Comparison of ENCODE assay signal across 8 cellular contexts in the genomic region with DNA sequence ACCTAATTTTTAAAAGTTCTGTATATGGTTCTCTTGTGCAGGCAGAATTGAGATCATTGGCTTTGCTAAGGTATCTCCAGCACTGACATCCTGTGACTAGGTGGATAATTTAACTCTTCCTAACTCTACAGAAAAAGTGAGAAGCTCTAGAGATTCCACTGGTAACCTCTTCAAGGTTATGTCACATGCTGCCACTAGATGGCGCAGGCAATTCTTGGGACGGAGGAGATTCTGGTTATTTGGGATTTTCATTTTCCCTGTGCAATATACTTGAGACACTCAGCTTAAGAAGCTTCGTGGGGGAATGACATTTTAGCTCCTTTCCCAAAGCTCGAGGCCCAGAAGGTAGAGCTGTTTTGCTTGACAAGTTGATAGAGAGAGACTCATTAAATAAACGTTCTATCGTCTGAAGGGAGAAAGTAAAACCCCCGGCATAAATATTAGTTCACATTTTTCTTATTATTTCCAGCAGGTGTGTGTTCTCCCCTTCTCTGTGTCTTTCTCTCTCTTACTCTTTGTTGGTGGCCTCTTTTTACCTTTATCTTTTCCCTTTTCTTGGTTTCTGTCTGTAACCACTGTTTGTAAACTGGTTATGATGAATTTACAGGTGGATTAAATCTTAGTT. TPM values are rescaled to one million over a fixed set of nuclear protein-coding genes. Genes with fewer than 3 reads are reported as not detected.
DNase-seq lines count a peak whose midpoint lies in the region; ATAC-seq, FAIRE-seq and TF ChIP-seq lines count a peak whose summit lies in the region.

No MANE protein-coding gene starts in this region.

- H3K4me3 Mint-ChIP-seq in activated CD8-positive, alpha-beta T cell treated with anti-CD3 and anti-CD28 coated beads for 36 hours = peak overlapping the region; percentile 47

- H2BK5ac ChIP-seq in neuronal stem cell (ENCODE audit: low read length) = no peak overlapping the region

- no CpG with 5 or more reads among the region's 7 CpGs for WGBS in neuronal stem cell (ENCODE audit: extremely low coverage in 2 of 2, insufficient read length in 2 of 2, insufficient replicate concordance in 1 of 2), 2 donors

- H2AFZ ChIP-seq in neuronal stem cell (ENCODE audit: low read length) = peak overlapping the region; percentile 5

- peak; percentile 90 for ATAC-seq in HG02970 (IDR thresholded peaks at IDR 0.05; ENCODE audit: low FRiP score, unreplicated experiment)
- peak; percentile 30 for ATAC-seq in activated CD8-positive, alpha-beta T cell treated with anti-CD3 and anti-CD28 coated beads for 36 hours

- no peak overlapping the region for H4K8ac ChIP-seq in neuronal stem cell (ENCODE audit: low read depth, low read length)

- DNase-seq in GM18507 (ENCODE audit: extremely low spot score, insufficient read length, low read depth) (peak; percentile 8), NCI-H2107 treated with DMSO at 0.1 percent for 48 hours (lab: John Stamatoyannopoulos, UW; ENCODE audit: unreplicated experiment) (peak; percentile 14), foreskin fibroblast (peak; percentile 25 to 74), neuronal stem cell (ENCODE audit: low spot score) (peak; percentile 21), cortex of kidney (lab: John Stamatoyannopoulos, UW) (no peak)
- peak; percentile 46 for DNase-seq in activated CD8-positive, alpha-beta T cell treated with anti-CD3 and anti-CD28 coated beads for 36 hours

- peaks cover 13% of the 10 kb centered on the region for H3K36me3 Mint-ChIP-seq in activated CD8-positive, alpha-beta T cell treated with anti-CD3 and anti-CD28 coated beads for 36 hours (ENCODE audit: low read depth)

- H3K23ac ChIP-seq in neuronal stem cell (ENCODE audit: low read depth, low read length, poor library complexity) = no peak overlapping the region

- H3K9me3 ChIP-seq in BLaER1 (peaks cover 43% of the 10 kb centered on the region), neuronal stem cell (replicated peaks in 1 of 2; ENCODE audit: control insufficient read depth in 2 of 2, insufficient read depth in 1 of 2, low read depth in 1 of 2, low read length in 2 of 2) (peaks cover 3 to 44% of the 10 kb centered on the region in 2 donors)

- intact Hi-C loops in activated CD8-positive, alpha-beta T cell treated with anti-CD3 and anti-CD28 coated beads for 36 hours (cut with micrococcal nuclease) = no loop called here

- no peak overlapping the region for H3K14ac ChIP-seq in neuronal stem cell (ENCODE audit: low read length)

- H2BK120ac ChIP-seq in neuronal stem cell (ENCODE audit: low read depth, low read length) = no peak overlapping the region

- TF ChIP-seq CTCF in activated CD8-positive, alpha-beta T cell treated with anti-CD3 and anti-CD28 coated beads for 36 hours (IDR thresholded peaks at IDR 0.05) = peak; percentile 81
- peak; percentile 91 for TF ChIP-seq CTCF in foreskin fibroblast (IDR thresholded peaks at IDR 0.05; ENCODE audit: low read depth, low read length)

- H3K4me2 ChIP-seq in BLaER1 (peak overlapping the region; percentile 33; the same call in 1 of the 2 replicates), neuronal stem cell (ENCODE audit: insufficient read depth, low read length, poor library complexity, severe bottlenecking) (no peak overlapping the region)

- no peak overlapping the region for H3K27ac ChIP-seq in BLaER1
- H3K27ac ChIP-seq in neuronal stem cell (replicated peaks; ENCODE audit: low read length) = no peak overlapping the region

- H2BK15ac ChIP-seq in neuronal stem cell (ENCODE audit: low read length) = no peak overlapping the region

- H3K27me3 ChIP-seq in BLaER1 (no peaks in the 10 kb centered on the region), neuronal stem cell (ENCODE audit: control insufficient read depth in 3 of 3, insufficient read depth in 3 of 3, low read depth in 1 of 3, low read length in 3 of 3) (no peaks in the 10 kb centered on the region)

- CTCF ChIA-PET in activated CD8-positive, alpha-beta T cell treated with anti-CD3 and anti-CD28 coated beads for 36 hours (lab: Charles Lee) = interaction anchor here (0.6 to 2.7 kb wide), 33 partner anchors 10 to 556 kb away, joined by 3 to 18 read pairs (median 4); a partner anchor contains a TSS

- H3K9me3 Mint-ChIP-seq in activated CD8-positive, alpha-beta T cell treated with anti-CD3 and anti-CD28 coated beads for 36 hours = peaks cover 16% of the 10 kb centered on the region

- no peaks in the 10 kb centered on the region for H3K36me3 ChIP-seq in BLaER1
- no peaks in the 10 kb centered on the region for H3K36me3 ChIP-seq in neuronal stem cell (replicated peaks in 1 of 2; ENCODE audit: control insufficient read depth in 2 of 2, insufficient read depth in 2 of 2, low read length in 2 of 2)

- no peak overlapping the region for H3K27ac Mint-ChIP-seq in activated CD8-positive, alpha-beta T cell treated with anti-CD3 and anti-CD28 coated beads for 36 hours

- peaks cover 18% of the 10 kb centered on the region for H3K27me3 Mint-ChIP-seq in activated CD8-positive, alpha-beta T cell treated with anti-CD3 and anti-CD28 coated beads for 36 hours

- FAIRE-seq in GM18507 (lab: Jason Lieb, UNC) = peak; percentile 87

- H2BK12ac ChIP-seq in neuronal stem cell (ENCODE audit: low read length) = no peak overlapping the region

- POLR2A ChIA-PET in activated CD8-positive, alpha-beta T cell treated with anti-CD3 and anti-CD28 coated beads for 36 hours (lab: Charles Lee) = no interaction called here

- no peak overlapping the region for H2AK5ac ChIP-seq in neuronal stem cell (ENCODE audit: low read depth, low read length)

- H4K91ac ChIP-seq in neuronal stem cell (ENCODE audit: low read depth, low read length, poor library complexity) = no peak overlapping the region

- H3K79me1 ChIP-seq in neuronal stem cell (ENCODE audit: low read depth, low read length) = peaks cover 2% of the 10 kb centered on the region

- H3K4me1 ChIP-seq in BLaER1 (no peaks in the 10 kb centered on the region), neuronal stem cell (ENCODE audit: control insufficient read depth in 2 of 2, insufficient read depth in 1 of 2, low read depth in 1 of 2, low read length in 2 of 2) (peaks cover 2 to 9% of the 10 kb centered on the region in 2 donors)

- no peak overlapping the region for H3K18ac ChIP-seq in neuronal stem cell (ENCODE audit: low read length)

- H4K20me1 ChIP-seq in BLaER1 = no peaks in the 10 kb centered on the region

- H3K4ac ChIP-seq in neuronal stem cell (ENCODE audit: low read length) = no peak overlapping the region

- H3K4me3 ChIP-seq in BLaER1 = no peak overlapping the region
- H3K4me3 ChIP-seq in foreskin fibroblast (ENCODE audit: low read depth in 1 of 2, low read length in 2 of 2) = peak overlapping the region; percentile 21 to 40
- H3K4me3 ChIP-seq in neuronal stem cell (ENCODE audit: low read length in 2 of 2) = no peak overlapping the region

- peaks cover 3% of the 10 kb centered on the region for H3K4me1 Mint-ChIP-seq in activated CD8-positive, alpha-beta T cell treated with anti-CD3 and anti-CD28 coated beads for 36 hours (ENCODE audit: low read depth)

- H3K9ac ChIP-seq in BLaER1 (no peak overlapping the region), neuronal stem cell (ENCODE audit: low read depth, low read length, poor library complexity) (no peak overlapping the region)

RNA-seq across cellular contexts. Expression of a gene that starts 26.6 kb away (rescaled TPM):
- 10 to 100 TPM; 34.0 to 36.9 TPM for total RNA-seq in activated CD8-positive, alpha-beta T cell treated with anti-CD3 and anti-CD28 coated beads for 36 hours
- 46.0 TPM for polyA plus RNA-seq in neuronal stem cell (2013, experiment 1 of 2)
- polyA plus RNA-seq in neuronal stem cell (2013, experiment 2 of 2) = 44.9 TPM

RNA-seq across cellular contexts. Expression of a gene that starts 53.3 kb away (rescaled TPM):
- 1 to 10 TPM; 2.6 to 3.2 TPM for total RNA-seq in activated CD8-positive, alpha-beta T cell treated with anti-CD3 and anti-CD28 coated beads for 36 hours
- 29.0 TPM for polyA plus RNA-seq in neuronal stem cell (2013, experiment 1 of 2)
- polyA plus RNA-seq in neuronal stem cell (2013, experiment 2 of 2) = 29.4 TPM

Comparison
In these comparisons a context has a peak if more than half of its experiments do, and no peak if none do; other contexts are left out.
1. H3K4me3 ChIP-seq: peak in foreskin fibroblast (2 of 2); none in BLaER1 (single experiment) and neuronal stem cell (0 of 2).